In genomic region chr3:60160105-60160791, GRCh38 we compare ENCODE assay signal across 16 cellular contexts.
DNase-seq lines count a peak whose midpoint lies in the region; ATAC-seq, FAIRE-seq and TF ChIP-seq lines count a peak whose summit lies in the region.
"Had no signal": no experiment of that assay in that cellular context is flagged by ENCODE, and none has a peak within 500 bp of the region (broad histone marks: within the 10 kb centered on the region; RNA-seq: fewer than 3 reads in every experiment).

No MANE protein-coding gene starts in this region.

- FAIRE-seq in K562 (lab: Jason Lieb, UNC): no peak
- FAIRE-seq: A549, GM18507, RCC 7860 had no signal

- H3K27me3 ChIP-seq in K562 (ENCODE audit: control insufficient read depth in 2 of 2, insufficient read depth in 2 of 2, low read length in 2 of 2) (no peaks in the 10 kb centered on the region), ascending aorta (no peaks in the 10 kb centered on the region)

- no peaks in the 10 kb centered on the region for H3K9me3 ChIP-seq in KOPT-K1 (ENCODE audit: insufficient read depth, low read length, poor library complexity, severe bottlenecking)
- H3K9me3 ChIP-seq in K562 (replicated peaks; ENCODE audit: control insufficient read depth, insufficient read depth, low read depth, low read length): no peaks in the 10 kb centered on the region
- H3K9me3 ChIP-seq in ascending aorta: no peaks in the 10 kb centered on the region
- H3K9me3 ChIP-seq: A549, Caco-2 had no signal

- H3K4me3 Mint-ChIP-seq in neural crest cell: no peak overlapping the region

- no peak overlapping the region for H2AFZ ChIP-seq in K562 (ENCODE audit: low read depth, low read length)

- no peak overlapping the region for H3K4me2 ChIP-seq in K562 (ENCODE audit: insufficient read depth, low read length)
- H3K4me2 ChIP-seq: A549 had no signal

- no peaks in the 10 kb centered on the region for H3K9me1 ChIP-seq in K562 (ENCODE audit: control insufficient read depth, insufficient read depth, low read length)

- peaks cover 2% of the 10 kb centered on the region for H3K9me3 Mint-ChIP-seq in neural crest cell

- CTCF ChIA-PET in K562 (lab: Yijun Ruan, JAX; ENCODE audit: low intra/inter-chr PET ratio): no interaction called here

- TF ChIP-seq RAD21 in K562 (CRISPR knock-in tag; conservative IDR thresholded peaks at IDR 0.05 in 1 of 2, IDR thresholded peaks at IDR 0.05 in 1 of 2): no peak

- H3K27ac ChIP-seq in KOPT-K1 (ENCODE audit: low read depth, low read length, poor library complexity, severe bottlenecking) (peak overlapping the region; percentile 44), K562 (ENCODE audit: extremely low read depth, low read depth, low read length) (no peak overlapping the region), ascending aorta (no peak overlapping the region)
- H3K27ac ChIP-seq: A549 had no signal

- peak overlapping the region; percentile 94 for H3K27ac Mint-ChIP-seq in neural crest cell (ENCODE audit: unreplicated experiment)

- WGBS in K562 (ENCODE audit: insufficient coverage, low coverage, missing lambda C conversion rate): 43% methylated on average over 3 of the region's 4 CpGs

- intact Hi-C loops in K562 (cut with micrococcal nuclease): no loop called here
- intact Hi-C loops in ascending aorta (cut with DNase I): no loop called here

- H3K27me3 Mint-ChIP-seq in neural crest cell (ENCODE audit: low read depth): no peaks in the 10 kb centered on the region

- no peaks in the 10 kb centered on the region for H3K79me2 ChIP-seq in K562 (ENCODE audit: control insufficient read depth, insufficient read depth, low read length)

- in situ Hi-C loops in K562 (cut with MboI): no loop called here

- DNase-seq in Ammon's horn (ENCODE audit: low spot score) (peak; percentile 27), K562 (ENCODE audit: extremely low read depth in 1 of 4, low spot score in 3 of 4) (peak in 1 of 4 experiments; percentile 5), neural crest cell (ENCODE audit: low read depth, low spot score) (no peak), ascending aorta (ENCODE audit: low spot score in 2 of 2) (no peak)
- DNase-seq: Caco-2, DMS53, Karpas-422, NCI-H1436 treated with DMSO at 0.1 percent for 48 hours, NCI-H774, SIG-M5 had no signal

- TF ChIP-seq EP300 in K562 (IDR thresholded peaks at IDR 0.05; ENCODE audit: low read length): no peak

- H4K20me1 ChIP-seq in K562 (replicated peaks; ENCODE audit: control insufficient read depth, insufficient read depth, low read length): no peaks in the 10 kb centered on the region

- no peak for TF ChIP-seq POLR2A in K562 (conservative IDR thresholded peaks at IDR 0.05)

- peaks cover 2% of the 10 kb centered on the region for H3K36me3 Mint-ChIP-seq in neural crest cell (ENCODE audit: low read depth)

- BruUV-seq in K562 (replicated peaks; lab: Mats Ljungman, UMichigan): no TSS peak

- H3K9ac ChIP-seq in K562 (ENCODE audit: insufficient read depth in 1 of 2, low read depth in 2 of 2, low read length in 2 of 2): no peak overlapping the region

- peaks cover 13% of the 10 kb centered on the region for H3K4me1 Mint-ChIP-seq in neural crest cell

- H3K4me1 ChIP-seq in K562 (replicated peaks in 1 of 2; ENCODE audit: control insufficient read depth in 2 of 2, insufficient read depth in 2 of 2, low read length in 2 of 2) (no peaks in the 10 kb centered on the region; a peak in 2 of 5 replicates), ascending aorta (no peaks in the 10 kb centered on the region)
- H3K4me1 ChIP-seq: A549, Caco-2 had no signal

- ATAC-seq in K562 (peak; percentile 43; the same call in 1 of the 3 replicates), HG03460 (IDR thresholded peaks at IDR 0.05; ENCODE audit: unreplicated experiment) (no peak), GM18519 (IDR thresholded peaks at IDR 0.05; ENCODE audit: low FRiP score, unreplicated experiment) (no peak)
- ATAC-seq: A549 had no signal

- H3K4me3 ChIP-seq in K562 (no peak overlapping the region), ascending aorta (no peak overlapping the region)
- H3K4me3 ChIP-seq: A549 had no signal

- TF ChIP-seq CTCF in K562 (IDR thresholded peaks at IDR 0.05 in 2 of 3, conservative IDR thresholded peaks at IDR 0.05 in 1 of 3; ENCODE audit: insufficient read depth in 2 of 3, low read depth in 1 of 3, low read length in 3 of 3) (no peak), neural crest cell (conservative IDR thresholded peaks at IDR 0.05) (no peak), ascending aorta (IDR thresholded peaks at IDR 0.05) (no peak)

- H3K36me3 ChIP-seq in KOPT-K1 (ENCODE audit: insufficient read depth, low read length) (no peaks in the 10 kb centered on the region), K562 (ENCODE audit: control insufficient read depth, insufficient read depth, low read length) (no peaks in the 10 kb centered on the region; the same call in 2 of the 3 replicates), ascending aorta (no peaks in the 10 kb centered on the region)

- POLR2A ChIA-PET in K562 (lab: Yijun Ruan, JAX): no interaction called here

TF ChIP-seq in K562, 482 proteins besides CTCF, POLR2A, EP300 and RAD21:
- no peak for TF ChIP-seq MBD1 (CRISPR knock-in tag; IDR thresholded peaks at IDR 0.05)
- no peak for TF ChIP-seq NKRF (IDR thresholded peaks at IDR 0.05; ENCODE audit: borderline replicate concordance)
- TF ChIP-seq SAFB2 (IDR thresholded peaks at IDR 0.05; ENCODE audit: borderline replicate concordance, low read depth, low read length, severe bottlenecking): no peak
- TF ChIP-seq SMARCA4 (IDR thresholded peaks at IDR 0.05): no peak
- no peak for TF ChIP-seq CBFA2T2 (conservative IDR thresholded peaks at IDR 0.05)
- TF ChIP-seq ZNF175 (CRISPR knock-in tag; IDR thresholded peaks at IDR 0.05; ENCODE audit: low read depth): no peak
- TF ChIP-seq, protein P1, sequence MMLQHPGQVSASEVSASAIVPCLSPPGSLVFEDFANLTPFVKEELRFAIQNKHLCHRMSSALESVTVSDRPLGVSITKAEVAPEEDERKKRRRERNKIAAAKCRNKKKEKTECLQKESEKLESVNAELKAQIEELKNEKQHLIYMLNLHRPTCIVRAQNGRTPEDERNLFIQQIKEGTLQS (IDR thresholded peaks at IDR 0.05): peak; percentile 52; the same call in 1 of the 2 replicates
- TF ChIP-seq, protein P1 (CRISPR knock-in tag; conservative IDR thresholded peaks at IDR 0.05): no peak
TF ChIP-seq in K562: peak in this region for 1.
